Comparison of ENCODE assay signal across 1 cellular context in genomic region chr1:161197560-161198205, GRCh38.
TF ChIP-seq lines count a peak whose summit lies in the region.

No MANE protein-coding gene starts in this region.

TF ChIP-seq in SK-N-SH, 30 proteins besides CTCF, POLR2A, EP300 and RAD21 (continued from another document):
- no peak for TF ChIP-seq REST (IDR thresholded peaks at IDR 0.05; ENCODE audit: low read depth, low read length)
- no peak for TF ChIP-seq POLR2AphosphoS5 (IDR thresholded peaks at IDR 0.05; ENCODE audit: low read depth, low read length)
- TF ChIP-seq FOXJ3 (CRISPR knock-in tag; IDR thresholded peaks at IDR 0.05) = no peak
- TF ChIP-seq USF2 (IDR thresholded peaks at IDR 0.05; ENCODE audit: borderline replicate concordance, low read depth, low read length) = no peak
TF ChIP-seq in SK-N-SH: peak in this region for 0.
